ENCODE assay signal across 11 cellular contexts in the genomic region with DNA sequence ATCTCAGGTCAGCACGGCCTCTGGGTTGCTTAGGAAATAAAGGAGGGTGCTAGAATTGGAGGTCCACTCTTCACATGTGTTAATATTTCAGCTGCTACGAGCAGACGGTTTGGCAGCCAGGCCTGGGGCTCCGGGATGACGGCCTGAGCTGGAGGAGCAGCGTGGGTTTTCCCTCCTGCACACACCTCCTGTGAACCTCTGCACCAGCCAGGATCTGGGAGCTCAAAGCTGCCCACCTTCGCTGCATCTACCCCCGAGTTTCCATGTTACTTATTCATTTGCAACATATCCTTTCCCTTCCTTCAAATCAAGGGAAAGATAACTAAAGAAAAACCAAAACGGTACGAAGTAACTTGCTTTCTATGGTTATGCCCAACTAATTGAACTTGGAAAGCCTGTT. TPM values are rescaled to one million over a fixed set of nuclear protein-coding genes. Genes with fewer than 3 reads are reported as not detected.
"Had no signal": no experiment of that assay in that cellular context is flagged by ENCODE, and none has a peak within 500 bp of the region (broad histone marks: within the 10 kb centered on the region; RNA-seq: fewer than 3 reads in every experiment).

No MANE protein-coding gene starts in this region.

- H3K36me3 ChIP-seq: HAP-1 had no signal

- ATAC-seq: HCT116 had no signal

- H3K27ac Mint-ChIP-seq: HFFc6 had no signal

- DNase-seq: GM23248, GOT3, H7, HFFc6, IMR-90 had no signal

- H3K4me1 ChIP-seq: HAP-1 had no signal

- H3K9ac ChIP-seq: GM23248 had no signal

- H3K27ac ChIP-seq: GM23248, HL-60 had no signal

- H3K4me3 ChIP-seq: GM23248, HAP-1, K562 had no signal

- FAIRE-seq: HTR-8/SVneo, K562 had no signal

- H3K4me3 Mint-ChIP-seq: HFFc6 had no signal

RNA-seq across cellular contexts. Expression of gene STOX2, which starts 13.6 kb away (rescaled TPM):
- total RNA-seq: GM23248, HT-29, K562 had no signal
- polyA plus RNA-seq: GM23248, K562 had no signal
